19 cellular contexts compared by ENCODE assay signal in the genomic region with DNA sequence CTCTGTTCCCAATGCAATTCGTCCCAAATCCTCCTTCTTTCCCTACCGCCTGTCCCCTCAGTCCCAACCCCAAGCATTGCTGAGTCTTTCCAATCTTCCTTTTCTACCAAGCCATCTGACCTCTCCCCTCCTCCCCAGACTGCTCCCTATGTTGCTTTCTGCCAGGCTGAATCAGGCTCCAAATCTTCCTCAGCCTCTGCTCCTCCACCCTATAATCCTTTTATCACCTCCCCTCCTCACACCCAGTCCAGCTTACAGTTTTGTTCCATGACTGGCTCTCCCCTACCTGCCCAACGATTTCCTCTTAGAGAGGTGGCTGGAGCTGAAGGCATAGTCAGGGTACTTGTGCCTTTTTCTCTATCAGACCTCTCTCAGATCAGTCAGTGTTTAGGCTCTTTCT. TPM values are rescaled to one million over a fixed set of nuclear protein-coding genes. Genes with fewer than 3 reads are reported as not detected.
"Had no signal": no experiment of that assay in that cellular context is flagged by ENCODE, and none has a peak within 500 bp of the region (broad histone marks: within the 10 kb centered on the region; RNA-seq: fewer than 3 reads in every experiment).

No MANE protein-coding gene starts in this region.

RNA-seq across cellular contexts. Expression of a gene that starts 39.0 kb away (rescaled TPM):
- total RNA-seq: chondrocyte; colonic mucosa; endothelial cell of umbilical vein; foreskin keratinocyte; gastroesophageal sphincter; heart left ventricle; left cardiac atrium; lower leg skin; naive thymus-derived CD8-positive, alpha-beta T cell; neural crest cell; prostate gland; right atrium auricular region; sciatic nerve; smooth muscle cell; stomach; subcutaneous adipose tissue; temporal lobe; upper lobe of right lung had no signal
- polyA plus RNA-seq: foreskin keratinocyte; heart left ventricle; hepatocyte; naive thymus-derived CD8-positive, alpha-beta T cell; smooth muscle cell; stomach had no signal
